ENCODE assay signal across 32 cellular contexts in the genomic region with DNA sequence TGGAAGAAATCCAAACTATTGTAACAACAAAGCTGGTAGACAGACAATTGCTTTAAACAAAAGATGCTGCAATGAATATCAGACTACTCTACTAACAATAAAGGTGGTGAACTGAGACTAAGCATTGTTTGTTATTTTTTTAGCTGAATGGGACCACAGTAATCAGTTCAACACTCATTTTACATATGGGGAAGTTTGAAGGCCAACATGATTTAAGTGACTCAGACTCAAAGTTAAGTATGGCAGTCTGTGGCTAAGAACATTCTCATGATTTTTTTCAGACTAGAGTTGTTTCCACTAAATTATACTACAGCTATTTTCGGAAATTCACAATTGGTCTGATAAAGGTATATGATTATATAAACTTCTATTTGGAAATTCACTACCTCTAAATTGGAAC. TPM values are rescaled to one million over a fixed set of nuclear protein-coding genes. Genes with fewer than 3 reads are reported as not detected.
DNase-seq lines count a peak whose midpoint lies in the region; ATAC-seq and TF ChIP-seq lines count a peak whose summit lies in the region.
"Had no signal": no experiment of that assay in that cellular context is flagged by ENCODE, and none has a peak within 500 bp of the region (broad histone marks: within the 10 kb centered on the region; RNA-seq: fewer than 3 reads in every experiment).

No MANE protein-coding gene starts in this region.

- no peaks in the 10 kb centered on the region for H3K27me3 Mint-ChIP-seq in activated T-helper 17 cell treated with anti-CD3 and anti-CD28 coated beads, Interleukin-2, amount 50 U/mL, for 72 hours
- H3K27me3 Mint-ChIP-seq: activated B cell treated with CpG ODN at 0.5 μM for 24 hours; activated naive CD4-positive, alpha-beta T cell treated with anti-CD3 and anti-CD28 coated beads, Interleukin-2, amount 50 U/mL, for 24 hours had no signal

- H3K9ac ChIP-seq in Loucy (ENCODE audit: low read depth, low read length, poor library complexity, severe bottlenecking) (no peak overlapping the region), colonic mucosa (ENCODE audit: low read depth in 2 of 2, low read length in 2 of 2) (no peak overlapping the region)
- H3K9ac ChIP-seq: KMS-11, neural progenitor cell, parathyroid adenoma had no signal

- H3K9me2 ChIP-seq in Loucy (replicated peaks; ENCODE audit: low read depth, low read length) = no peaks in the 10 kb centered on the region

- DNase-seq in NOMO-1 treated with DMSO at 0.1 percent for 48 hours (lab: John Stamatoyannopoulos, UW; ENCODE audit: unreplicated experiment) = peak; percentile 7
- no peak for DNase-seq in NOMO-1 treated with dmso at 0.1 percent for 144 hours (lab: John Stamatoyannopoulos, UW; ENCODE audit: unreplicated experiment)
- DNase-seq in iris pigment epithelial cell (ENCODE audit: low read depth) = peak; percentile 44
- no peak for DNase-seq in colonic mucosa
- no peak for DNase-seq in NK-92 (lab: John Stamatoyannopoulos, UW; ENCODE audit: unreplicated experiment)
- DNase-seq in NCI-H1092 treated with DMSO at 0.1 percent for 48 hours (lab: John Stamatoyannopoulos, UW) = no peak
- DNase-seq: 8988T; activated B cell treated with CpG ODN at 0.5 μM for 24 hours; activated CD4-positive, alpha-beta T cell treated with anti-CD3 and anti-CD28 coated beads, Interleukin-2, amount 50 U/mL, for 1 hour; foreskin fibroblast; left ventricle myocardium superior; MM.1S; NCI-H146; NCI-H345; NCI-H69; retina; SIG-M5; stimulated activated naive CD4-positive, alpha-beta T cell treated with Interleukin-2 at 50 U/mL for 16 hours; SW 1271; T1000 had no signal

- no peak overlapping the region for H2AFZ ChIP-seq in Loucy (ENCODE audit: low read length)
- H2AFZ ChIP-seq: neural progenitor cell, parathyroid adenoma had no signal

- H3K36me3 ChIP-seq in Loucy (ENCODE audit: insufficient read depth, low read length) = peaks cover 93% of the 10 kb centered on the region
- peaks cover 15% of the 10 kb centered on the region for H3K36me3 ChIP-seq in colonic mucosa

- H3F3A ChIP-seq in Loucy (ENCODE audit: low read depth) = 0 out of 2 replicates have a peak, but pooled peaks cover 8% of the 10 kb centered on the region

- H4K20me1 ChIP-seq in Loucy (ENCODE audit: insufficient read depth, low read length, poor library complexity, severe bottlenecking) = peaks cover 15% of the 10 kb centered on the region

- H3K4me2 ChIP-seq in Loucy (ENCODE audit: low read depth, low read length, poor library complexity, severe bottlenecking) = peak overlapping the region; percentile 45
- H3K4me2 ChIP-seq: KMS-11, neural progenitor cell had no signal

- H3K27me3 ChIP-seq in Loucy (ENCODE audit: insufficient read depth, low read length, poor library complexity, severe bottlenecking) (no peaks in the 10 kb centered on the region), colonic mucosa (no peaks in the 10 kb centered on the region)
- H3K27me3 ChIP-seq: ascending aorta, cardiac muscle cell, neural progenitor cell had no signal

- TF ChIP-seq CTCF in Loucy (conservative IDR thresholded peaks at IDR 0.05; ENCODE audit: low read length) (no peak), colonic mucosa (IDR thresholded peaks at IDR 0.05) (no peak)

- peak overlapping the region; percentile 68 for H3K27ac Mint-ChIP-seq in activated T-helper 17 cell treated with anti-CD3 and anti-CD28 coated beads, Interleukin-2, amount 50 U/mL, for 72 hours
- H3K27ac Mint-ChIP-seq: activated B cell treated with CpG ODN at 0.5 μM for 24 hours; activated T-helper 2 cell treated with anti-CD3 and anti-CD28 coated beads, Interferon-gamma antibody, Interleukin-2, Interleukin-4, amounts not matched to agents 10 μg/mL and 5 μg/mL and 100 μg/mL, durations not matched to agents 14 hours and 24 hours and 36 hours; neural progenitor cell had no signal

- H3K9me3 Mint-ChIP-seq in activated T-helper 17 cell treated with anti-CD3 and anti-CD28 coated beads, Interleukin-2, amount 50 U/mL, for 72 hours = no peaks in the 10 kb centered on the region
- H3K9me3 Mint-ChIP-seq: activated B cell treated with CpG ODN at 0.5 μM for 24 hours; activated naive CD4-positive, alpha-beta T cell treated with anti-CD3 and anti-CD28 coated beads, Interleukin-2, amount 50 U/mL, for 24 hours; activated T-helper 2 cell treated with anti-CD3 and anti-CD28 coated beads, Interferon-gamma antibody, Interleukin-2, Interleukin-4, amounts not matched to agents 10 μg/mL and 5 μg/mL and 100 μg/mL, durations not matched to agents 14 hours and 24 hours and 36 hours; neural progenitor cell had no signal

- ATAC-seq in activated T-helper 17 cell treated with anti-CD3 and anti-CD28 coated beads, Interleukin-2, amount 50 U/mL, for 72 hours (replicated peaks) = no peak
- ATAC-seq: left ventricle myocardium superior had no signal

- intact Hi-C loops in colonic mucosa (cut with DNase I) = no loop called here

- H3K79me2 ChIP-seq in Loucy (ENCODE audit: insufficient read depth, low read length) = peaks cover 18% of the 10 kb centered on the region
- H3K79me2 ChIP-seq: parathyroid adenoma had no signal

- H3K36me3 Mint-ChIP-seq in activated T-helper 17 cell treated with anti-CD3 and anti-CD28 coated beads, Interleukin-2, amount 50 U/mL, for 72 hours (ENCODE audit: low read depth) = peaks cover 99% of the 10 kb centered on the region

- no peak overlapping the region for H3K4me3 Mint-ChIP-seq in activated T-helper 17 cell treated with anti-CD3 and anti-CD28 coated beads, Interleukin-2, amount 50 U/mL, for 72 hours
- H3K4me3 Mint-ChIP-seq: activated B cell treated with CpG ODN at 0.5 μM for 24 hours; activated naive CD4-positive, alpha-beta T cell treated with anti-CD3 and anti-CD28 coated beads, Interleukin-2, amount 50 U/mL, for 24 hours; neural progenitor cell had no signal

- no peaks in the 10 kb centered on the region for H3K9me3 ChIP-seq in Loucy (ENCODE audit: insufficient read depth, low read depth, low read length)
- no peaks in the 10 kb centered on the region for H3K9me3 ChIP-seq in colonic mucosa
- H3K9me3 ChIP-seq: ascending aorta, thoracic aorta had no signal

- H3K4me3 ChIP-seq in Loucy (ENCODE audit: low read length, poor library complexity, severe bottlenecking) = peak overlapping the region; percentile 23
- H3K4me3 ChIP-seq in colonic mucosa = no peak overlapping the region
- H3K4me3 ChIP-seq: ascending aorta, cardiac muscle cell, coronary artery, neural progenitor cell, skin epidermis, thoracic aorta had no signal

- H3K4me1 Mint-ChIP-seq in activated T-helper 17 cell treated with anti-CD3 and anti-CD28 coated beads, Interleukin-2, amount 50 U/mL, for 72 hours = peaks cover 7% of the 10 kb centered on the region
- H3K4me1 Mint-ChIP-seq: activated B cell treated with CpG ODN at 0.5 μM for 24 hours, neural progenitor cell had no signal

- H3K4me1 ChIP-seq in Loucy (ENCODE audit: insufficient read depth, low read length, poor library complexity, severe bottlenecking) (peaks cover 31% of the 10 kb centered on the region), colonic mucosa (no peaks in the 10 kb centered on the region)
- H3K4me1 ChIP-seq: ascending aorta, neural progenitor cell, parathyroid adenoma had no signal

- H3K27ac ChIP-seq in colonic mucosa = no peak overlapping the region
- H3K27ac ChIP-seq: ascending aorta, cardiac muscle cell, coronary artery, KMS-11, parathyroid adenoma, skin epidermis, thoracic aorta had no signal

RNA-seq across cellular contexts. Expression of gene EXOSC8, which starts 10.4 kb away (rescaled TPM):
- 100 to 1,000 TPM in 1 of 2 donors, 10 to 100 TPM in 1; 77.3 to 118 TPM for total RNA-seq in activated T-helper 17 cell treated with anti-CD3 and anti-CD28 coated beads, Interleukin-2, amount 50 U/mL, for 72 hours
- 10 to 100 TPM; 22.6 to 44.7 TPM for total RNA-seq in colonic mucosa

RNA-seq across cellular contexts. Expression of gene ALG5, which starts 11.9 kb away (rescaled TPM):
- total RNA-seq in activated T-helper 17 cell treated with anti-CD3 and anti-CD28 coated beads, Interleukin-2, amount 50 U/mL, for 72 hours = 10 to 100 TPM; 19.5 to 30.1 TPM
- total RNA-seq in colonic mucosa = 10 to 100 TPM; 37.2 to 39.5 TPM

RNA-seq across cellular contexts. Expression of gene SUPT20H, which starts 48.5 kb away (rescaled TPM):
- 10 to 100 TPM; 56.7 to 72.8 TPM for total RNA-seq in activated T-helper 17 cell treated with anti-CD3 and anti-CD28 coated beads, Interleukin-2, amount 50 U/mL, for 72 hours
- total RNA-seq in colonic mucosa = 10 to 100 TPM; 40.5 to 42.2 TPM

Comparison
In these comparisons a context has a peak if more than half of its experiments do, and no peak if none do; other contexts are left out.
1. DNase-seq: peak in NOMO-1 treated with DMSO at 0.1 percent for 48 hours (single experiment) and iris pigment epithelial cell (single experiment); none in NOMO-1 treated with dmso at 0.1 percent for 144 hours (single experiment), colonic mucosa (single experiment), NK-92 (single experiment) and NCI-H1092 treated with DMSO at 0.1 percent for 48 hours (single experiment).